ENCODE assay signal across 17 cellular contexts in genomic region chr2:213627835-213628234, GRCh38.
DNase-seq lines count a peak whose midpoint lies in the region; ATAC-seq and TF ChIP-seq lines count a peak whose summit lies in the region.
"Had no signal": no experiment of that assay in that cellular context is flagged by ENCODE, and none has a peak within 500 bp of the region (broad histone marks: within the 10 kb centered on the region; RNA-seq: fewer than 3 reads in every experiment).

No MANE protein-coding gene starts in this region.

- intact Hi-C loops in tibial artery (cut with DNase I; ENCODE audit: low total_unique reads): no loop called here

- no peaks in the 10 kb centered on the region for H3K36me3 ChIP-seq in tibial artery
- H3K36me3 ChIP-seq: sigmoid colon had no signal

- TF ChIP-seq CTCF in tibial artery (IDR thresholded peaks at IDR 0.05): no peak

- no peak for DNase-seq in tibial artery
- DNase-seq in activated T-cell treated with anti-CD3 and anti-CD28 coated beads, Interleukin-2, amount 50 U/mL, for 1 hour: no peak
- DNase-seq in activated gamma-delta T cell (lab: John Stamatoyannopoulos, UW): no peak
- no peak for DNase-seq in NCI-H2029 treated with DMSO at 0.1 percent for 48 hours (lab: John Stamatoyannopoulos, UW)
- DNase-seq: activated CD4-positive, alpha-beta T cell treated with anti-CD3 and anti-CD28 coated beads, Interleukin-2, amount 10 ng/mL, durations not matched to agents 24 days and 14 days; activated T-cell treated with anti-CD3 and anti-CD28 coated beads for 4 hours; AML-193; erythroblast; GDM1; KBM-7; NCI-H1092 treated with DMSO at 0.1 percent for 48 hours; NCI-H2171; sigmoid colon; stimulated activated CD4-positive, alpha-beta T cell treated with anti-CD3 and anti-CD28 coated beads, Interleukin-4, amount 100 ng/mL, for 24 hours had no signal

- H3K4me1 ChIP-seq in tibial artery: peaks cover 0 to 25% (median 8%) of the 10 kb centered on the region in 4 donors
- H3K4me1 ChIP-seq: sigmoid colon had no signal

- ATAC-seq in GM18867 (IDR thresholded peaks at IDR 0.05; ENCODE audit: unreplicated experiment) (peak; percentile 42), GM21529 (IDR thresholded peaks at IDR 0.05; ENCODE audit: unreplicated experiment) (peak; percentile 50), HG03039 (IDR thresholded peaks at IDR 0.05; ENCODE audit: unreplicated experiment) (peak; percentile 42)

- no peaks in the 10 kb centered on the region for H3K27me3 ChIP-seq in tibial artery
- H3K27me3 ChIP-seq: sigmoid colon had no signal

- no peak overlapping the region for H3K4me3 ChIP-seq in tibial artery
- H3K4me3 ChIP-seq: sigmoid colon had no signal

- peaks cover 0 to 12% (median 0%) of the 10 kb centered on the region in 3 donors for H3K9me3 ChIP-seq in tibial artery
- H3K9me3 ChIP-seq: sigmoid colon had no signal

- H3K27ac ChIP-seq in tibial artery: peak overlapping the region; percentile 17 to 35
- H3K27ac ChIP-seq: sigmoid colon had no signal
